ENCODE assay signal across 26 cellular contexts in the genomic region with DNA sequence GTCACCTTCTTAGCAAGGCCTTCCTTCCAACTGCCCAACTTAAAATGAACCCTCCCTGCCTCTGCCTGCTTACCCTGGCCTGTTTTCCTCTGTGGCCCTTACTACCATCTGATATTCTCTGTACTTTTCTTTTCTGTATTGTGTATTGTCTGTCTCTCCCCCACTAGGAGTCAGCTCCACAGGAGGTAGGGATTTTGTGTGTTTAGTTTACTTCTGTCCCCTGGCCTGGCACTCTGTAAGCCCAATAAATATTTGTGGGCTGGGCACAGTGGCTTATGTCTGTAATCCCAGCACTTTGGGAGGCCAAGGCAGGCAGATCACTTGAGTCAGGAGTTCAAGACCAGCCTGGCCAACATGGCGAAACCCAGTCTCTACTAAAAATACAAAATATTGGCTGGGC.
"Had no signal": no experiment of that assay in that cellular context is flagged by ENCODE, and none has a peak within 500 bp of the region (broad histone marks: within the 10 kb centered on the region; RNA-seq: fewer than 3 reads in every experiment).

No MANE protein-coding gene starts in this region.

- H3K36me3 ChIP-seq: MG63, SJSA1 had no signal

- H2AFZ ChIP-seq: PC-9 had no signal

- H3K4me2 ChIP-seq: PC-9 had no signal

- H3K27ac ChIP-seq: HL-60, PC-9, SJSA1, SK-N-MC had no signal

- DNase-seq: KBM-7, MG63, NCI-H1092, NCI-H1105 treated with DMSO at 0.1 percent for 48 hours, NCI-H1417 treated with DMSO at 0.1 percent for 48 hours, NCI-H146, NCI-H1694 treated with DMSO at 0.1 percent for 48 hours, NCI-H1930, NCI-H2081, NCI-H2107, NCI-H2171, NCI-H226, NCI-H446, NCI-H510A, NCI-H524 treated with DMSO at 0.1 percent for 48 hours, NCI-H69, NCI-H774, OCI-M1, PC-9, Right ventricle myocardium superior, RPMI8226, SIG-M5, T-helper 1 cell had no signal

- H3K9me3 ChIP-seq: SJSA1 had no signal

- H3K4me1 ChIP-seq: SJSA1 had no signal

- H3K4me3 ChIP-seq: MG63, PC-9, SJSA1, SK-N-MC had no signal

- H3K27me3 ChIP-seq: MG63, SJSA1 had no signal
